In the genomic region with DNA sequence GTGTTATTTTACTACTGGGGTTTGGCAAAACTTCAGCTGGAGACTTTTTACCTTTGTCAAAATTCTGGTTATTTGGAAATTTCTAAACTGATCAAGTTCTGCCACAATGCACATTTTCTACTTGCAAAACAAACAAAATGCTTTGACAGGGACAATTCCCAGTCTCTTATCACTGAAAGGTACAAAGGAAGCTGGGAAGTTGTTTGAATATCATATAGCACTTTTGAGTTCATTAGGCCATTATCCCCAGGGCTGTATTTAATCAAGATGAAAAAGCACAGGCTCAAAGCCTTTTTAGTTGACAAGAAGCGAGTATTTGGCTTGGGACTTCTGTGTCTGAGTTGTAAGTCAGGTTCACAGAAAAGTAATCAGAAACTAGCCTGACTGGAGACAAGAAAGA, we compare ENCODE assay signal across 1 cellular context.
TF ChIP-seq lines count a peak whose summit lies in the region.

No MANE protein-coding gene starts in this region.

TF ChIP-seq in GM12878, 131 proteins besides CTCF, POLR2A, EP300 and RAD21:
- no peak for TF ChIP-seq RBBP5 (conservative IDR thresholded peaks at IDR 0.05)
- TF ChIP-seq USF1 (IDR thresholded peaks at IDR 0.05; ENCODE audit: borderline replicate concordance, extremely low read length, insufficient read depth, low read depth, low read length): no peak
- TF ChIP-seq SPI1 (IDR thresholded peaks at IDR 0.05; ENCODE audit: borderline replicate concordance, insufficient read depth, low read depth, low read length): no peak
- no peak for TF ChIP-seq STAT3 (IDR thresholded peaks at IDR 0.05; ENCODE audit: low read depth, low read length)
- no peak for TF ChIP-seq ZBTB40 (IDR thresholded peaks at IDR 0.05; ENCODE audit: borderline replicate concordance)
TF ChIP-seq in GM12878: peak in this region for 0.
